In the genomic region with DNA sequence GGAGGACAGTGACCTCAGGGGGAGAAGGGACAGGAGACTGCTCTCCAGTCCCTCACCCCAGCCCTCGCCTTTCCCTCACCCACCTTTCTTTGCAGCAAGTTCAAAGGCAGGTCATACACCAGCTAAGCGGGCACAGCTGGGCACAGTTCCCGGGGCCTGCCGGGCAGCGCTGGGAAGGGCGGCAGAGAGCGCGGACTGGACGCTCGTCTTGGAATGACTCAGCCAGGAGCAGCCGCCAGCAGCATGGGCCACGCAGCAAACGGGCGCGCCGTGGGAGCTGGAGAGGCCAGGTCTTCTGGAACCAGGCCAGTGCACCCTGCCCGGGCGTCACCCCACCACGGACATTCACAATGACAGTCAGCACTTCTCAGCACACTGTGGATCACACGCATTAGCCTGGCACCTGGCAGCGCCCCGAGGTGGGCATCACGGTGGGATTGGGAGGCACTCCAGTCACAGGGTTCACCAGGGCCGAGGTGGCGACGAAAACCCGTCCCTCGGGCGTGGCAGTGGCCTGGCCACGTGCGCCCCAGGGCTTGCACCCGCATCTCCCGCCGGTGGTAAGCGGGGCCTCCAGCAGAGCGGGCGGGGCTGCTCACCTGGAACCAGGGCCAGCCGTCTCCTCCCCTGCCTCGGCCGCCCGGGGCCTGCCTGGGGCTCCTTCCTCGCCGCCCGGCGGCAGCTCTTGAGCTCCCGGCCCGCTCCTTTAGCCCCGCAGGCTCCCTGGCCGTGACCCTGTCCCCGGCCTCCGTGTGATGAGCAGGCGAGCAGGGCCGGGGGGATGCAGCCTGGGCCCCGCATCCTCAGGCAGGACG, we compare ENCODE assay signal across 8 cellular contexts. TPM values are rescaled to one million over a fixed set of nuclear protein-coding genes. Genes with fewer than 3 reads are reported as not detected.
A peak's percentile ranks its signal among the peaks of the same experiment; 100 is the strongest.
DNase-seq lines count a peak whose midpoint lies in the region; ATAC-seq and TF ChIP-seq lines count a peak whose summit lies in the region.

No MANE protein-coding gene starts in this region.

- H3K9me3 ChIP-seq in cardiac muscle cell (ENCODE audit: low read depth): no peaks in the 10 kb centered on the region
- H3K9me3 ChIP-seq in ovary: no peaks in the 10 kb centered on the region

- no peak overlapping the region for H3K27ac Mint-ChIP-seq in activated CD4-positive, alpha-beta memory T cell treated with anti-CD3 and anti-CD28 coated beads, Interleukin-2, amount 10 ng/mL, durations not matched to agents 7 days and 5 days

- WGBS in ovary, 3 donors: 6 to 8% (median 7%) methylated on average over 41 to 55 of the region's 55 CpGs

- intact Hi-C loops in ovary (cut with DNase I): loop anchor here (1.0 to 10.0 kb wide), 6 partner anchors 101 to 293 kb away; no protein-coding TSS in a partner anchor

- peak; percentile 13 for ATAC-seq in GM18517 (IDR thresholded peaks at IDR 0.05; ENCODE audit: unreplicated experiment)
- peak; percentile 14 for ATAC-seq in HG03439 (IDR thresholded peaks at IDR 0.05; ENCODE audit: unreplicated experiment)

- CTCF ChIA-PET in AG04449 (lab: Yijun Ruan, JAX): interaction anchor here (0.6 to 15.6 kb wide), 89 partner anchors 8 to 1620 kb away, joined by 3 to 1051 read pairs (median 6); a partner anchor contains a TSS
- CTCF ChIA-PET in activated CD4-positive, alpha-beta memory T cell treated with anti-CD3 and anti-CD28 coated beads, Interleukin-2, amount 10 ng/mL, durations not matched to agents 7 days and 5 days (lab: Charles Lee): interaction anchor here (0.6 to 4.6 kb wide), 55 partner anchors 9 to 883 kb away, joined by 3 to 125 read pairs (median 5); a partner anchor contains a TSS

- H3K36me3 ChIP-seq in cardiac muscle cell: no peaks in the 10 kb centered on the region
- no peaks in the 10 kb centered on the region for H3K36me3 ChIP-seq in ovary

- no peaks in the 10 kb centered on the region for H3K4me1 ChIP-seq in cardiac muscle cell (ENCODE audit: low read depth)
- H3K4me1 ChIP-seq in ovary (ENCODE audit: insufficient read depth): no peaks in the 10 kb centered on the region

- H3K27me3 ChIP-seq in cardiac muscle cell (peaks cover 60% of the 10 kb centered on the region), ovary (no peaks in the 10 kb centered on the region)

- peaks cover 20% of the 10 kb centered on the region for H3K4me1 Mint-ChIP-seq in activated CD4-positive, alpha-beta memory T cell treated with anti-CD3 and anti-CD28 coated beads, Interleukin-2, amount 10 ng/mL, durations not matched to agents 7 days and 5 days

- no peaks in the 10 kb centered on the region for H3K36me3 Mint-ChIP-seq in activated CD4-positive, alpha-beta memory T cell treated with anti-CD3 and anti-CD28 coated beads, Interleukin-2, amount 10 ng/mL, durations not matched to agents 7 days and 5 days (ENCODE audit: low read depth)

- TF ChIP-seq POLR2A in ovary (IDR thresholded peaks at IDR 0.05): no peak

- no peaks in the 10 kb centered on the region for H3K9me3 Mint-ChIP-seq in activated CD4-positive, alpha-beta memory T cell treated with anti-CD3 and anti-CD28 coated beads, Interleukin-2, amount 10 ng/mL, durations not matched to agents 7 days and 5 days

- no peak overlapping the region for H3K4me3 Mint-ChIP-seq in activated CD4-positive, alpha-beta memory T cell treated with anti-CD3 and anti-CD28 coated beads, Interleukin-2, amount 10 ng/mL, durations not matched to agents 7 days and 5 days

- POLR2A ChIA-PET in AG04449 (lab: Yijun Ruan, JAX): interaction anchor here (0.6 to 1.7 kb wide), 7 partner anchors 25 to 131 kb away, joined by 3 to 10 read pairs (median 4); a partner anchor contains a TSS
- POLR2A ChIA-PET in activated CD4-positive, alpha-beta memory T cell treated with anti-CD3 and anti-CD28 coated beads, Interleukin-2, amount 10 ng/mL, durations not matched to agents 7 days and 5 days (lab: Charles Lee): interaction anchor here (1.0 to 2.0 kb wide), 3 partner anchors 48 to 105 kb away, joined by 3 to 8 read pairs (median 3); no protein-coding TSS in a partner anchor

- H3K27ac ChIP-seq in cardiac muscle cell (no peak overlapping the region), ovary (no peak overlapping the region)

- no peak for TF ChIP-seq EP300 in ovary (IDR thresholded peaks at IDR 0.05)

- no peak for TF ChIP-seq CTCF in AG04449 (IDR thresholded peaks at IDR 0.05; ENCODE audit: insufficient read depth, low read length, missing control alignments)
- no peak for TF ChIP-seq CTCF in cardiac muscle cell (IDR thresholded peaks at IDR 0.05; ENCODE audit: low read depth, low read length)
- TF ChIP-seq CTCF in ovary (IDR thresholded peaks at IDR 0.05): no peak

- H3K4me3 ChIP-seq in AG04449 (ENCODE audit: low read depth, low read length) (peak overlapping the region; percentile 62), cardiac muscle cell (peak overlapping the region; percentile 14), ovary (peak overlapping the region; percentile 44)

- DNase-seq in AG04449 (ENCODE audit: low read depth, low spot score): no peak
- peak; percentile 25 for DNase-seq in activated CD4-positive, alpha-beta memory T cell treated with anti-CD3 and anti-CD28 coated beads, Interleukin-2, amount 10 ng/mL, durations not matched to agents 7 days and 5 days
- DNase-seq in cardiac muscle cell (ENCODE audit: low read depth in 1 of 2, low spot score in 1 of 2): peak in 1 of 2 donors; percentile 71
- DNase-seq in ovary: peak; percentile 42 to 75 (median 64)
- DNase-seq in stimulated activated naive CD4-positive, alpha-beta T cell treated with Interleukin-2 at 50 U/mL for 16 hours (lab: John Stamatoyannopoulos, UW): no peak
- no peak for DNase-seq in AML-193 (lab: John Stamatoyannopoulos, UW)

- H3K27me3 Mint-ChIP-seq in activated CD4-positive, alpha-beta memory T cell treated with anti-CD3 and anti-CD28 coated beads, Interleukin-2, amount 10 ng/mL, durations not matched to agents 7 days and 5 days: peaks cover 28% of the 10 kb centered on the region

RNA-seq across cellular contexts. Expression of a gene that starts 29.0 kb away (rescaled TPM):
- under 1 TPM in 1 of 2 experiments, not detected in 1; 0.08 TPM for total RNA-seq in activated CD4-positive, alpha-beta memory T cell treated with anti-CD3 and anti-CD28 coated beads, Interleukin-2, amount 10 ng/mL, durations not matched to agents 7 days and 5 days
- total RNA-seq in cardiac muscle cell: not detected in 2 replicates
- polyA plus RNA-seq in cardiac muscle cell: 0.72 TPM in 1 of 2 replicates, not detected in the other
- 1 to 10 TPM in 6 of 7 donors, under 1 TPM in 1; 0.72 to 4.2 (median 1.7) TPM for total RNA-seq in ovary
- polyA plus RNA-seq in ovary: 1 to 10 TPM in 1 of 2 donors, under 1 TPM in 1; 0.54 to 1.8 TPM

RNA-seq across cellular contexts. Expression of a gene that starts 50.8 kb away (rescaled TPM):
- total RNA-seq in activated CD4-positive, alpha-beta memory T cell treated with anti-CD3 and anti-CD28 coated beads, Interleukin-2, amount 10 ng/mL, durations not matched to agents 7 days and 5 days: under 1 TPM in 1 of 2 experiments, not detected in 1; 0.25 TPM
- total RNA-seq in cardiac muscle cell (3.2 and 4.9 TPM in 2 replicates), ovary (10 to 100 TPM in 2 of 7 donors, 1 to 10 TPM in 5; 3.9 to 14.3 (median 5.7) TPM)
- polyA plus RNA-seq in cardiac muscle cell (1.6 and 7.8 TPM in 2 replicates), ovary (1 to 10 TPM; 4.2 to 9.6 TPM)

Comparison
In these comparisons a context has a peak if more than half of its experiments do, and no peak if none do; other contexts are left out.
1. DNase-seq: peak in activated CD4-positive, alpha-beta memory T cell treated with anti-CD3 and anti-CD28 coated beads, Interleukin-2, amount 10 ng/mL, durations not matched to agents 7 days and 5 days (single experiment) and ovary (5 of 5); none in AG04449 (single experiment), stimulated activated naive CD4-positive, alpha-beta T cell treated with Interleukin-2 at 50 U/mL for 16 hours (single experiment) and AML-193 (0 of 2).
2. Peak in every context shown above with its lines, with median percentiles within 50 percentile points of each other: H3K4me3 ChIP-seq.